In the genomic region with DNA sequence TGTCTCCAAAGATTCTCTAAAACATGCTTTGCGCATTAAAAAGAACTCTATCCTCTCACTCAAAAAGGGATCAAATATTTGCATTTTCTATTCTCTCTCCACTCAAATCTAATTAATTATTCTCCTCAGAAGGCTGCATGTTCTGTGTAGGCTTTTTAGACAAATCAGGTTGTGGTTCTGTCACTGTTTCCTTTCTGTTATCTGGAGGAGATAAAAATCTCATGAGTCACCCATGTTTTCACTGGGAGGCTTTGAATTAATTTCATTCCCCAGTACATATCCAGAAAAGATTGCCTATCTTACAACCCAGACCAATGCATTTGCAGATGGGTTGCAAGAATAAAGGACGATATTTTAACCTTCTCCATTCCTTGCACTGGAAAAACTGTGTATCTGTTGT, we compare ENCODE assay signal across 23 cellular contexts.
A peak's percentile ranks its signal among the peaks of the same experiment; 100 is the strongest.
DNase-seq lines count a peak whose midpoint lies in the region; ATAC-seq and TF ChIP-seq lines count a peak whose summit lies in the region.
"Had no signal": no experiment of that assay in that cellular context is flagged by ENCODE, and none has a peak within 500 bp of the region (broad histone marks: within the 10 kb centered on the region; RNA-seq: fewer than 3 reads in every experiment).

No MANE protein-coding gene starts in this region.

- H3K79me2 ChIP-seq in smooth muscle cell (ENCODE audit: low read depth), result no peaks in the 10 kb centered on the region

- peaks cover 16% of the 10 kb centered on the region for H3K9me3 Mint-ChIP-seq in mesothelial cell of epicardium
- H3K9me3 Mint-ChIP-seq: activated naive CD4-positive, alpha-beta T cell treated with anti-CD3 and anti-CD28 coated beads, Interleukin-2, amount 50 U/mL, for 24 hours had no signal

- WGBS in heart left ventricle, 4 donors, result 65 to 84% (median 74%) methylated on average over 2 of the region's 2 CpGs
- WGBS in smooth muscle cell (ENCODE audit: low lambda C conversion rate), result 63% methylated on average over 2 of the region's 2 CpGs

- H3K9me3 ChIP-seq in heart left ventricle (peaks cover 0 to 19% (median 2%) of the 10 kb centered on the region in 12 donors), smooth muscle cell (replicated peaks; ENCODE audit: low read depth) (no peaks in the 10 kb centered on the region)
- H3K9me3 ChIP-seq: BLaER1 had no signal

- H2AFZ ChIP-seq in smooth muscle cell (ENCODE audit: low read depth), result no peak overlapping the region

- H3K4me3 Mint-ChIP-seq in mesothelial cell of epicardium, result no peak overlapping the region
- H3K4me3 Mint-ChIP-seq: activated naive CD4-positive, alpha-beta T cell treated with anti-CD3 and anti-CD28 coated beads, Interleukin-2, amount 50 U/mL, for 24 hours; brain; HFFc6; naive thymus-derived CD8-positive, alpha-beta T cell had no signal

- H3K27me3 ChIP-seq in heart left ventricle, result no peaks in the 10 kb centered on the region
- no peaks in the 10 kb centered on the region for H3K27me3 ChIP-seq in smooth muscle cell (ENCODE audit: low read depth)
- no peaks in the 10 kb centered on the region for H3K27me3 ChIP-seq in H7 (ENCODE audit: control insufficient read depth, insufficient read depth, low read length)
- H3K27me3 ChIP-seq: BLaER1 had no signal

- H3K36me3 ChIP-seq in heart left ventricle, result no peaks in the 10 kb centered on the region
- no peaks in the 10 kb centered on the region for H3K36me3 ChIP-seq in smooth muscle cell (ENCODE audit: low read depth)
- H3K36me3 ChIP-seq in H7 (replicated peaks; ENCODE audit: control insufficient read depth, insufficient read depth, low read length), result no peaks in the 10 kb centered on the region
- H3K36me3 ChIP-seq: BLaER1 had no signal

- no peak for TF ChIP-seq CTCF in heart left ventricle (IDR thresholded peaks at IDR 0.05)
- TF ChIP-seq CTCF in astrocyte of the cerebellum (IDR thresholded peaks at IDR 0.05; ENCODE audit: low read depth, low read length, missing control alignments), result no peak
- no peak for TF ChIP-seq CTCF in smooth muscle cell (IDR thresholded peaks at IDR 0.05; ENCODE audit: borderline replicate concordance, insufficient read depth, poor library complexity, severe bottlenecking)
- no peak for TF ChIP-seq CTCF in mesothelial cell of epicardium (IDR thresholded peaks at IDR 0.05; ENCODE audit: unreplicated experiment)

- H4K20me1 ChIP-seq in smooth muscle cell (ENCODE audit: low read depth), result no peaks in the 10 kb centered on the region
- H4K20me1 ChIP-seq: BLaER1 had no signal

- DNase-seq in heart left ventricle, result no peak
- no peak for DNase-seq in Right ventricle myocardium superior
- peak; percentile 22 for DNase-seq in astrocyte of the cerebellum (ENCODE audit: low read depth)
- DNase-seq in kidney glomerular epithelial cell (lab: John Stamatoyannopoulos, UW), result peak; percentile 42
- no peak for DNase-seq in smooth muscle cell (lab: John Stamatoyannopoulos, UW; ENCODE audit: unreplicated experiment)
- no peak for DNase-seq in D341Med (ENCODE audit: low spot score)
- no peak for DNase-seq in mesothelial cell of epicardium (ENCODE audit: low spot score in 2 of 2, unreplicated experiment in 2 of 2)
- DNase-seq in H7, result no peak
- DNase-seq: 8988T; activated CD4-positive, alpha-beta T cell treated with anti-CD3 and anti-CD28 coated beads for 4 hours; EL; HFFc6; naive thymus-derived CD8-positive, alpha-beta T cell; NCI-H1417; NCI-H510A; NK-92 treated with Interleukin-12 subunit alpha and Interleukin-12 subunit beta, amount 100 ng/mL, for 24 hours; small intestine; stimulated activated CD4-positive, alpha-beta T cell treated with anti-CD3 and anti-CD28 coated beads, Interleukin-4, amount 100 ng/mL, for 4 hours had no signal

- intact Hi-C loops in heart left ventricle (cut with DNase I) (loop anchor here in 1 of 10 donors (10.0 kb wide), 1 partner anchor 137 kb away; no protein-coding TSS in a partner anchor), Right ventricle myocardium superior (cut with DNase I) (no loop called here)

- H3K36me3 Mint-ChIP-seq in mesothelial cell of epicardium, result no peaks in the 10 kb centered on the region
- H3K36me3 Mint-ChIP-seq: activated naive CD4-positive, alpha-beta T cell treated with anti-CD3 and anti-CD28 coated beads, Interleukin-2, amount 50 U/mL, for 24 hours; naive thymus-derived CD8-positive, alpha-beta T cell had no signal

- in situ Hi-C loops in astrocyte of the cerebellum (cut with HindIII; ENCODE audit: low sequenced_read_pairs), result no loop called here

- ATAC-seq in heart left ventricle (peak in 3 of 4 donors; percentile 29 to 47 (median 42)), Right ventricle myocardium superior (ENCODE audit: poor library complexity) (no peak)
- ATAC-seq: naive thymus-derived CD8-positive, alpha-beta T cell had no signal

- H3K27ac ChIP-seq in heart left ventricle (no peak overlapping the region), smooth muscle cell (ENCODE audit: low read depth) (no peak overlapping the region)
- H3K27ac ChIP-seq: BLaER1, coronary artery had no signal

- TF ChIP-seq POLR2A in heart left ventricle (IDR thresholded peaks at IDR 0.05), result no peak

- peak overlapping the region; percentile 54 for H3K4me2 ChIP-seq in smooth muscle cell
- H3K4me2 ChIP-seq: BLaER1 had no signal

- H3K27ac Mint-ChIP-seq in mesothelial cell of epicardium, result no peak overlapping the region
- H3K27ac Mint-ChIP-seq: activated naive CD4-positive, alpha-beta T cell treated with anti-CD3 and anti-CD28 coated beads, Interleukin-2, amount 50 U/mL, for 24 hours; brain; HFFc6; naive thymus-derived CD8-positive, alpha-beta T cell had no signal

- no peak overlapping the region for H3K9ac ChIP-seq in smooth muscle cell (ENCODE audit: low read depth)
- H3K9ac ChIP-seq: BLaER1 had no signal

- H3K4me1 ChIP-seq in heart left ventricle, result peaks cover 0 to 25% (median 8%) of the 10 kb centered on the region in 12 donors
- H3K4me1 ChIP-seq in smooth muscle cell (ENCODE audit: low read depth), result no peaks in the 10 kb centered on the region
- H3K4me1 ChIP-seq: BLaER1 had no signal

- no peak overlapping the region for H3K4me3 ChIP-seq in heart left ventricle
- H3K4me3 ChIP-seq in astrocyte of the cerebellum (ENCODE audit: low read depth, low read length), result no peak overlapping the region
- H3K4me3 ChIP-seq in smooth muscle cell, result no peak overlapping the region
- no peak overlapping the region for H3K4me3 ChIP-seq in H7 (ENCODE audit: insufficient read depth, low read depth, low read length)
- H3K4me3 ChIP-seq: BLaER1, coronary artery, lung had no signal

- H3F3A ChIP-seq in smooth muscle cell (ENCODE audit: low read depth), result no peaks in the 10 kb centered on the region

- H3K27me3 Mint-ChIP-seq in mesothelial cell of epicardium (ENCODE audit: low read depth), result no peaks in the 10 kb centered on the region

- H3K4me1 Mint-ChIP-seq in mesothelial cell of epicardium, result peaks cover 15% of the 10 kb centered on the region
- H3K4me1 Mint-ChIP-seq: activated naive CD4-positive, alpha-beta T cell treated with anti-CD3 and anti-CD28 coated beads, Interleukin-2, amount 50 U/mL, for 24 hours had no signal

Comparison
In these comparisons a context has a peak if more than half of its experiments do, and no peak if none do; other contexts are left out.
1. DNase-seq: peak in astrocyte of the cerebellum (single experiment) and kidney glomerular epithelial cell (single experiment); none in heart left ventricle (0 of 5), Right ventricle myocardium superior (single experiment), smooth muscle cell (single experiment), D341Med (single experiment), mesothelial cell of epicardium (0 of 2) and H7 (single experiment).